Comparison of ENCODE assay signal across 8 cellular contexts in the genomic region with DNA sequence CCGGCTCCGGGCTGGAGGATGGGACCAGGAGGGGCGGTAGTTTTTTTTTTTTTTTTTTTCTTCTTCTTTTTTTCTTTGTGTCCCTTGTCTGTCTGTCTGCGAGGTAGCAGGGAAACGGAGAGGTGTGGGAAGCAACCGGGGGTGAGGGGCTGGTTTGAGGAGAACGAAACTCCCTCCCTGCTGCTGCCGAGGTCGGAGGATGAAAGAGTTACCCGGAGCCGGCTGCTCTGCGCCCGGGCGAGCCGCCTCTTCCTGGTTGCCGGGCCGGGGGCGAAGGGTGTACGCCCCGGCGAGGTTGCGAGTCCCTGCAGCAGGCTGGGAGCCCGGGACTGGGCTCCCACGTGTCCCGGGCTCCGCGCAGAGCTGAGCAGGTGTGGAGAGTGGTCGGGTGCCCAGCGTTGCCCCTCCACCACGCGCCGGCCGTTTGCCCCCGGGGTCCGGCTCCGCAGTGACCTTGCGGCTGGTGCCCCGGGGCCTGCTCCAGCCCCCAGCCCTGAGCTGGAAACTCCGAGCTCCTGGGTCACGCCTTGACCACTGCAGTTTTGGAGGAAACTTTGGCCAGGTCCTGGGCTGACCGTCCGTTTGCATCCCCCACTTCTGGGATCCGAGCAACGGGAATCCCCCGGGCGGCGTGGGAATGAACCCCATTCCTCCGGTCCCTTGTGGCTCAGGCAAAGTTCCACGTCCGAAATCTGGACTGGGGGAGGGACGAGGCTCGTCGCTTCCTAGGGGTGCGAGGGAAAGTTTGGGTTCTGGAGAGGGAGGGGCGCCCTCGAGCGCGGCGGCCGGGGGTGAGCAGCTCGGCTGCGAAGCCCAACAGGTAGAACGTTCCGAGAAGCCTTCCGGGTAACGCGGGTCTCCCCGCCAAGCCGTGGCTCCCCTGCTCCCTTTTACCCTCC. TPM values are rescaled to one million over a fixed set of nuclear protein-coding genes. Genes with fewer than 3 reads are reported as not detected.
DNase-seq lines count a peak whose midpoint lies in the region; ATAC-seq and TF ChIP-seq lines count a peak whose summit lies in the region.

No MANE protein-coding gene starts in this region.

- peak overlapping the region; percentile 79 for H3K4me3 ChIP-seq in OCI-LY7 (ENCODE audit: low read depth, low read length, poor library complexity, severe bottlenecking)

- H3K9me2 ChIP-seq in OCI-LY7 (ENCODE audit: insufficient read depth, low read length): no peaks in the 10 kb centered on the region

- peaks cover 15% of the 10 kb centered on the region for H3K4me1 Mint-ChIP-seq in progenitor cell of endocrine pancreas (ENCODE audit: low read depth)

- peaks cover 1% of the 10 kb centered on the region for H3K36me3 Mint-ChIP-seq in progenitor cell of endocrine pancreas (ENCODE audit: insufficient read depth)

- H3K4me1 ChIP-seq in OCI-LY7 (ENCODE audit: insufficient read depth, low read length, poor library complexity, severe bottlenecking): peaks cover 55% of the 10 kb centered on the region

- H3K27me3 Mint-ChIP-seq in progenitor cell of endocrine pancreas: peaks cover 35% of the 10 kb centered on the region

- H3K27ac ChIP-seq in OCI-LY7 (ENCODE audit: low read depth, low read length, poor library complexity, severe bottlenecking): peak overlapping the region; percentile 64

- peak overlapping the region; percentile 96 for H3K27ac Mint-ChIP-seq in progenitor cell of endocrine pancreas

- H2AFZ ChIP-seq in OCI-LY7 (ENCODE audit: low read length): peak overlapping the region; percentile 78; the same call in 1 of the 2 replicates

- POLR2A ChIA-PET in OCI-LY7 (lab: Charles Lee): interaction anchor here (0.6 to 3.6 kb wide), 7 partner anchors 15 to 125 kb away, joined by 3 to 22 read pairs (median 3); no protein-coding TSS in a partner anchor

- peak overlapping the region; percentile 80 for H3K4me2 ChIP-seq in OCI-LY7 (ENCODE audit: low read length)

- no TSS peak for BruUV-seq in OCI-LY7 (replicated peaks; lab: Mats Ljungman, UMichigan)

- H3K36me3 ChIP-seq in OCI-LY7 (ENCODE audit: insufficient read depth, low read length): no peaks in the 10 kb centered on the region; the same call in 1 of the 2 replicates

- peak; percentile 27 for ATAC-seq in Right ventricle myocardium inferior
- ATAC-seq in GM21786 (IDR thresholded peaks at IDR 0.05; ENCODE audit: unreplicated experiment): no peak
- ATAC-seq in HG02623 (IDR thresholded peaks at IDR 0.05; ENCODE audit: unreplicated experiment): no peak

- no peaks in the 10 kb centered on the region for H3K9me3 Mint-ChIP-seq in progenitor cell of endocrine pancreas (ENCODE audit: low read depth)

- H3K9me3 ChIP-seq in OCI-LY7 (ENCODE audit: low read length): no peaks in the 10 kb centered on the region

- peaks cover 60% of the 10 kb centered on the region for H3K79me2 ChIP-seq in OCI-LY7 (ENCODE audit: insufficient read depth, low read depth, low read length)

- CTCF ChIA-PET in OCI-LY7 (lab: Charles Lee; ENCODE audit: unreplicated experiment): interaction anchor here (0.8 to 1.0 kb wide), 3 partner anchors 9 to 376 kb away, joined by 3 read pairs; no protein-coding TSS in a partner anchor

- DNase-seq in GM19238 (ENCODE audit: insufficient read length, low spot score): peak; percentile 60
- peak; percentile 73 for DNase-seq in OCI-LY7 (ENCODE audit: low spot score)
- DNase-seq in activated naive CD4-positive, alpha-beta T cell treated with Interleukin-2 at 50 U/mL for 16 hours: peak; percentile 57
- DNase-seq in Right ventricle myocardium inferior (ENCODE audit: missing footprints): peak; percentile 71
- peak; percentile 19 for DNase-seq in progenitor cell of endocrine pancreas (ENCODE audit: low spot score, unreplicated experiment)
- no peak for DNase-seq in GDM1 (lab: John Stamatoyannopoulos, UW)

- H3K4me3 Mint-ChIP-seq in progenitor cell of endocrine pancreas (ENCODE audit: low read depth): peak overlapping the region; percentile 95

- TF ChIP-seq CTCF in OCI-LY7 (conservative IDR thresholded peaks at IDR 0.05; ENCODE audit: low read length) (peak; percentile 42), progenitor cell of endocrine pancreas (IDR thresholded peaks at IDR 0.05; ENCODE audit: unreplicated experiment) (no peak)

- H4K20me1 ChIP-seq in OCI-LY7 (ENCODE audit: insufficient read depth, low read length): peaks cover 9% of the 10 kb centered on the region; the same call in 1 of the 2 replicates

- intact Hi-C loops in OCI-LY7 (cut with micrococcal nuclease; ENCODE audit: unreplicated experiment) (loop anchor here (2.0 to 10.0 kb wide), 11 partner anchors 21 to 649 kb away; a partner anchor contains a TSS), Right ventricle myocardium inferior (cut with DNase I) (loop anchor here (2.0 to 10.0 kb wide), 5 partner anchors 49 to 209 kb away; no protein-coding TSS in a partner anchor)

RNA-seq across cellular contexts. Expression of a gene that starts 1.2 kb away (rescaled TPM):
- 35.8 and 41.6 TPM in 2 replicates for total RNA-seq in OCI-LY7 (2014; rRNA removed; shearing (Covaris generic))
- total RNA-seq in OCI-LY7 (2022) (15.2 and 16.8 TPM in 2 replicates), Right ventricle myocardium inferior (3.7 TPM), progenitor cell of endocrine pancreas (10.5 and 11.4 TPM in 2 replicates)
